1 cellular context compared by ENCODE assay signal in the genomic region with DNA sequence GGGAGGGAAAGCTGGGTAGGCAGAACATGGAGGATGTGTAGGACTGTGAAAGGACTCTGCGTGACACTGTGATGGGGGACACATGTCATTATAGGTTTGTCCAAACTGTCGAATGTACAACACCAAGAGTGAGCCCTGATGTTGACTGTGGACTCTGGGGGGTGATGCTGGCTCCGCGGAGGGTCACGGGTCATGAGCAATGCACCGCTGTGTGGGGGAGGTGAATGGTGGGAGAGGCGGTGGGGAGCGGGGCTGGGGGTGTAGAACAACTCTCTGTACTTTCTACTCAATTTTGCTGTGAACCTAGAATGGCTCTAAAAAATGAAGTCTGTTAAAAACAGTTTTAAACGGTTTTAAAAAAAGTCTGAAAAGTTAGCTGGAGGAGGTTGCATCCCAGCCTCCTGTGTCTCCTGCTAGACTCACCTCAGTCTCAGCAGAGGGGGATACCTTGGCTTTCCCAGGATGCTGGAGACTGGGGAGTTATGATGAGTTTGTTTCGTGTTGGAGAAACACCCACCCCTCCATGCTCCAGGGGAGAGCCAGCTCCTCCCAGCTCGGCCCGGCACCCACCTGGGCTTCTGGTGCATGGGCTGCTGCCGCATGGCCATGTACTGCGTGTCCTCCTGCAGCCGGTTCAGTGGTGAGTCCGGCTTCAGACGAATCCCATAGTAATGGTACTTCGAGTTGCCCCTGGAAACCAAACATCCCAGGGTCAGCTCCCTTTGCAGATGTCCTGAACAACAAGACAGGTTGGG.
TF ChIP-seq lines count a peak whose summit lies in the region.

No MANE protein-coding gene starts in this region.

TF ChIP-seq in SK-N-SH treated with all-trans-retinoic acid at 6 μM for 48 hours, 23 proteins besides CTCF, POLR2A, EP300 and RAD21 (continued from another document):
- TF ChIP-seq, protein P1, sequence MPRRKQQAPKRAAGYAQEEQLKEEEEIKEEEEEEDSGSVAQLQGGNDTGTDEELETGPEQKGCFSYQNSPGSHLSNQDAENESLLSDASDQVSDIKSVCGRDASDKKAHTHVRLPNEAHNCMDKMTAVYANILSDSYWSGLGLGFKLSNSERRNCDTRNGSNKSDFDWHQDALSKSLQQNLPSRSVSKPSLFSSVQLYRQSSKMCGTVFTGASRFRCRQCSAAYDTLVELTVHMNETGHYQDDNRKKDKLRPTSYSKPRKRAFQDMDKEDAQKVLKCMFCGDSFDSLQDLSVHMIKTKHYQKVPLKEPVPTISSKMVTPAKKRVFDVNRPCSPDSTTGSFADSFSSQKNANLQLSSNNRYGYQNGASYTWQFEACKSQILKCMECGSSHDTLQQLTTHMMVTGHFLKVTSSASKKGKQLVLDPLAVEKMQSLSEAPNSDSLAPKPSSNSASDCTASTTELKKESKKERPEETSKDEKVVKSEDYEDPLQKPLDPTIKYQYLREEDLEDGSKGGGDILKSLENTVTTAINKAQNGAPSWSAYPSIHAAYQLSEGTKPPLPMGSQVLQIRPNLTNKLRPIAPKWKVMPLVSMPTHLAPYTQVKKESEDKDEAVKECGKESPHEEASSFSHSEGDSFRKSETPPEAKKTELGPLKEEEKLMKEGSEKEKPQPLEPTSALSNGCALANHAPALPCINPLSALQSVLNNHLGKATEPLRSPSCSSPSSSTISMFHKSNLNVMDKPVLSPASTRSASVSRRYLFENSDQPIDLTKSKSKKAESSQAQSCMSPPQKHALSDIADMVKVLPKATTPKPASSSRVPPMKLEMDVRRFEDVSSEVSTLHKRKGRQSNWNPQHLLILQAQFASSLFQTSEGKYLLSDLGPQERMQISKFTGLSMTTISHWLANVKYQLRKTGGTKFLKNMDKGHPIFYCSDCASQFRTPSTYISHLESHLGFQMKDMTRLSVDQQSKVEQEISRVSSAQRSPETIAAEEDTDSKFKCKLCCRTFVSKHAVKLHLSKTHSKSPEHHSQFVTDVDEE (CRISPR knock-in tag; IDR thresholded peaks at IDR 0.05), result no peak
- TF ChIP-seq, protein P2, sequence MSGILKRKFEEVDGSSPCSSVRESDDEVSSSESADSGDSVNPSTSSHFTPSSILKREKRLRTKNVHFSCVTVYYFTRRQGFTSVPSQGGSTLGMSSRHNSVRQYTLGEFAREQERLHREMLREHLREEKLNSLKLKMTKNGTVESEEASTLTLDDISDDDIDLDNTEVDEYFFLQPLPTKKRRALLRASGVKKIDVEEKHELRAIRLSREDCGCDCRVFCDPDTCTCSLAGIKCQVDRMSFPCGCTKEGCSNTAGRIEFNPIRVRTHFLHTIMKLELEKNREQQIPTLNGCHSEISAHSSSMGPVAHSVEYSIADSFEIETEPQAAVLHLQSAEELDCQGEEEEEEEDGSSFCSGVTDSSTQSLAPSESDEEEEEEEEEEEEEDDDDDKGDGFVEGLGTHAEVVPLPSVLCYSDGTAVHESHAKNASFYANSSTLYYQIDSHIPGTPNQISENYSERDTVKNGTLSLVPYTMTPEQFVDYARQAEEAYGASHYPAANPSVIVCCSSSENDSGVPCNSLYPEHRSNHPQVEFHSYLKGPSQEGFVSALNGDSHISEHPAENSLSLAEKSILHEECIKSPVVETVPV (CRISPR knock-in tag; IDR thresholded peaks at IDR 0.05), result no peak
- TF ChIP-seq ESRRG (CRISPR knock-in tag; IDR thresholded peaks at IDR 0.05) (no peak), ISL1 (CRISPR knock-in tag; IDR thresholded peaks at IDR 0.05) (no peak), ZC3H10 (CRISPR knock-in tag; IDR thresholded peaks at IDR 0.05) (no peak), CREB5 (CRISPR knock-in tag; IDR thresholded peaks at IDR 0.05; ENCODE audit: low read depth) (no peak), OSR1 (CRISPR knock-in tag; IDR thresholded peaks at IDR 0.05) (no peak), TOX (CRISPR knock-in tag; IDR thresholded peaks at IDR 0.05; ENCODE audit: borderline replicate concordance) (no peak)
TF ChIP-seq in SK-N-SH treated with all-trans-retinoic acid at 6 μM for 48 hours: peak in this region for 0.
